Comparison of ENCODE assay signal across 8 cellular contexts in genomic region chr16:89442588-89442987, GRCh38.
A peak's percentile ranks its signal among the peaks of the same experiment; 100 is the strongest.
DNase-seq lines count a peak whose midpoint lies in the region; ATAC-seq and TF ChIP-seq lines count a peak whose summit lies in the region.

No MANE protein-coding gene starts in this region.

- H3K9me3 ChIP-seq in adipocyte (ENCODE audit: control insufficient read depth, low read length) = no peaks in the 10 kb centered on the region

- no peaks in the 10 kb centered on the region for H3K36me3 ChIP-seq in adipocyte (ENCODE audit: control insufficient read depth, insufficient read depth, low read length, severe bottlenecking)

- peak overlapping the region; percentile 74 for H3K9ac ChIP-seq in adipocyte (ENCODE audit: low read length)

- no peaks in the 10 kb centered on the region for H3K27me3 ChIP-seq in adipocyte (replicated peaks; ENCODE audit: control insufficient read depth, insufficient read depth, low read length)

- no peak for ATAC-seq in stimulated activated naive CD8-positive, alpha-beta T cell treated with anti-CD3 and anti-CD28 coated beads, Interleukin-15, Interleukin-2, amounts not matched to agents 100 U/mL and 50 U/mL, for 24 hours

- CTCF ChIA-PET in HEK293T (lab: Yijun Ruan, JAX) = no interaction called here

- peaks cover 55% of the 10 kb centered on the region for H3K4me1 ChIP-seq in adipocyte (ENCODE audit: control insufficient read depth, insufficient read depth, low read length)

- DNase-seq in HEK293T (ENCODE audit: extremely low spot score) (no peak), adipocyte (ENCODE audit: low read depth) (no peak), kidney tubule cell (ENCODE audit: low spot score) (peak; percentile 73), cortex of kidney (lab: John Stamatoyannopoulos, UW) (no peak), GM19238 (ENCODE audit: insufficient read length, low spot score) (no peak), activated gamma-delta T cell treated with Interleukin-2 at 50 U/mL for 16 hours (no peak)
- peak; percentile 30 for DNase-seq in stimulated activated naive CD8-positive, alpha-beta T cell treated with anti-CD3 and anti-CD28 coated beads, Interleukin-15, Interleukin-2, amounts not matched to agents 100 U/mL and 50 U/mL, for 24 hours
- DNase-seq in stimulated activated naive CD4-positive, alpha-beta T cell (lab: John Stamatoyannopoulos, UW) = no peak

- POLR2A ChIA-PET in HEK293T (lab: Yijun Ruan, JAX) = no interaction called here

- peak overlapping the region; percentile 73 for H3K4me3 ChIP-seq in adipocyte (ENCODE audit: low read length)

TF ChIP-seq in HEK293T, 16 proteins besides CTCF, POLR2A, EP300 and RAD21:
- no peak for TF ChIP-seq FOXA1 (IDR thresholded peaks at IDR 0.05)
- no peak for TF ChIP-seq L3MBTL2 (conservative IDR thresholded peaks at IDR 0.05)
- no peak for TF ChIP-seq SUZ12 (IDR thresholded peaks at IDR 0.05)
- TF ChIP-seq NFRKB (IDR thresholded peaks at IDR 0.05) = no peak
- TF ChIP-seq ELF4 (IDR thresholded peaks at IDR 0.05) = no peak
- no peak for TF ChIP-seq SP1 (IDR thresholded peaks at IDR 0.05)
- TF ChIP-seq, protein P1, sequence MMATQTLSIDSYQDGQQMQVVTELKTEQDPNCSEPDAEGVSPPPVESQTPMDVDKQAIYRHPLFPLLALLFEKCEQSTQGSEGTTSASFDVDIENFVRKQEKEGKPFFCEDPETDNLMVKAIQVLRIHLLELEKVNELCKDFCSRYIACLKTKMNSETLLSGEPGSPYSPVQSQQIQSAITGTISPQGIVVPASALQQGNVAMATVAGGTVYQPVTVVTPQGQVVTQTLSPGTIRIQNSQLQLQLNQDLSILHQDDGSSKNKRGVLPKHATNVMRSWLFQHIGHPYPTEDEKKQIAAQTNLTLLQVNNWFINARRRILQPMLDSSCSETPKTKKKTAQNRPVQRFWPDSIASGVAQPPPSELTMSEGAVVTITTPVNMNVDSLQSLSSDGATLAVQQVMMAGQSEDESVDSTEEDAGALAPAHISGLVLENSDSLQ (IDR thresholded peaks at IDR 0.05) = peak; percentile 54

Comparison
In these comparisons a context has a peak if more than half of its experiments do, and no peak if none do; other contexts are left out.
1. DNase-seq: peak in kidney tubule cell (single experiment) and stimulated activated naive CD8-positive, alpha-beta T cell treated with anti-CD3 and anti-CD28 coated beads, Interleukin-15, Interleukin-2, amounts not matched to agents 100 U/mL and 50 U/mL, for 24 hours (single experiment); none in HEK293T (single experiment), adipocyte (single experiment), cortex of kidney (single experiment), GM19238 (single experiment), activated gamma-delta T cell treated with Interleukin-2 at 50 U/mL for 16 hours (single experiment) and stimulated activated naive CD4-positive, alpha-beta T cell (0 of 6).